ENCODE assay signal across 8 cellular contexts in genomic region chr18:9612989-9613388, GRCh38. TPM values are rescaled to one million over a fixed set of nuclear protein-coding genes. Genes with fewer than 3 reads are reported as not detected.
DNase-seq lines count a peak whose midpoint lies in the region; ATAC-seq, FAIRE-seq and TF ChIP-seq lines count a peak whose summit lies in the region.

No MANE protein-coding gene starts in this region.

- RAD21 ChIA-PET in GM12878 (lab: Charles Lee; ENCODE audit: unreplicated experiment): interaction anchor here (1.0 kb wide), 1 partner anchor 18 kb away, joined by 3 read pairs; no protein-coding TSS in a partner anchor

- no peaks in the 10 kb centered on the region for H3K9me3 Mint-ChIP-seq in mesothelial cell of epicardium

- intact Hi-C loops in GM12878 (cut with micrococcal nuclease; ENCODE audit: unreplicated experiment): loop anchor here (1.0 to 10.0 kb wide), 4 partner anchors 60 to 158 kb away; partner anchors contain the start of genes RAB31 and RALBP1

- H4K20me1 ChIP-seq in GM12878 (ENCODE audit: control insufficient read depth, insufficient read depth): 0 out of 2 replicates have a peak, but pooled peaks cover 3% of the 10 kb centered on the region

- FAIRE-seq in GM12878 (lab: Jason Lieb, UNC): no peak

- no peak for TF ChIP-seq RAD21 in GM12878 (IDR thresholded peaks at IDR 0.05; ENCODE audit: insufficient read depth, low read depth, low read length)

- TF ChIP-seq POLR2A in GM12878 (IDR thresholded peaks at IDR 0.05; ENCODE audit: low read depth, low read length): no peak

- H3K79me2 ChIP-seq in ACC112 (ENCODE audit: control insufficient read depth, insufficient read depth, low read length, unreplicated experiment): peaks cover 77% of the 10 kb centered on the region
- H3K79me2 ChIP-seq in GM12878 (ENCODE audit: control insufficient read depth, insufficient read depth, low read length): peaks cover 32% of the 10 kb centered on the region

- no peak for TF ChIP-seq EP300 in GM12878 (IDR thresholded peaks at IDR 0.05; ENCODE audit: borderline replicate concordance in 1 of 2, control insufficient read depth in 1 of 2, low read depth in 2 of 2, low read length in 2 of 2)

- peak overlapping the region; percentile 98 for H3K27ac Mint-ChIP-seq in mesothelial cell of epicardium

- CTCF ChIA-PET in GM12878 (lab: Yijun Ruan, JAX): interaction anchor here (0.6 to 2.1 kb wide), 8 partner anchors 12 to 265 kb away, joined by 3 to 6 read pairs (median 4); no protein-coding TSS in a partner anchor

- 9% methylated on average over 4 of the region's 4 CpGs for WGBS in GM12878 (ENCODE audit: insufficient coverage, insufficient replicate concordance, low lambda C conversion rate, missing lambda C conversion rate)

- H2AFZ ChIP-seq in ACC112 (ENCODE audit: low read length, unreplicated experiment): no peak overlapping the region
- no peak overlapping the region for H2AFZ ChIP-seq in GM12878 (ENCODE audit: control insufficient read depth, low read depth, low read length)

- TF ChIP-seq CTCF in GM12878 (IDR thresholded peaks at IDR 0.05 in 2 of 3, conservative IDR thresholded peaks at IDR 0.05 in 1 of 3; ENCODE audit: control insufficient read depth in 2 of 3, extremely low read depth in 1 of 3, insufficient read depth in 1 of 3, low read depth in 3 of 3, low read length in 3 of 3) (no peak), mesothelial cell of epicardium (IDR thresholded peaks at IDR 0.05; ENCODE audit: unreplicated experiment) (no peak)

- H3K4me1 ChIP-seq in ACC112 (ENCODE audit: control insufficient read depth, insufficient read depth, low read length, unreplicated experiment) (peaks cover 64% of the 10 kb centered on the region), GM12878 (ENCODE audit: control insufficient read depth, insufficient read depth, low read length) (peaks cover 17% of the 10 kb centered on the region)

- BruUV-seq in GM12878 (replicated peaks; lab: Mats Ljungman, UMichigan): no TSS peak

- POLR2A ChIA-PET in GM12878 (lab: Charles Lee): no interaction called here

- peak overlapping the region; percentile 69 for H3K4me2 ChIP-seq in GM12878 (ENCODE audit: control insufficient read depth, insufficient read depth)

- peaks cover 46% of the 10 kb centered on the region for H3K4me1 Mint-ChIP-seq in mesothelial cell of epicardium

- peak overlapping the region; percentile 97 for H3K4me3 ChIP-seq in ACC112 (ENCODE audit: low read depth, low read length)
- peak overlapping the region; percentile 97 for H3K4me3 ChIP-seq in GM12878

- no peaks in the 10 kb centered on the region for H3K27me3 ChIP-seq in ACC112 (ENCODE audit: insufficient read depth, low read length)
- no peaks in the 10 kb centered on the region for H3K27me3 ChIP-seq in GM12878 (replicated peaks in 1 of 2; ENCODE audit: control insufficient read depth in 2 of 2, insufficient read depth in 2 of 2, low read length in 1 of 2)

- H3K9ac ChIP-seq in GM12878 (ENCODE audit: control insufficient read depth, insufficient read depth, low read length): peak overlapping the region; percentile 82; the same call in 1 of the 2 replicates

- DNase-seq in GM12878 (ENCODE audit: low read depth, low spot score) (no peak), mesothelial cell of epicardium (ENCODE audit: low spot score in 2 of 2, unreplicated experiment in 2 of 2) (no peak), NCI-H2227 (lab: John Stamatoyannopoulos, UW; ENCODE audit: unreplicated experiment) (no peak), dermis blood vessel endothelial cell (no peak), D341Med (ENCODE audit: low spot score) (no peak), SKM-1 treated with dmso at 0.1 percent for 144 hours (lab: John Stamatoyannopoulos, UW; ENCODE audit: unreplicated experiment) (no peak)

- in situ Hi-C loops in GM12878 (cut with MboI): loop anchor here (25.0 kb wide), 1 partner anchor 299 kb away; the partner anchor contains the start of gene VAPA

- peaks cover 11% of the 10 kb centered on the region; the same call in 1 of the 2 replicates for H3K36me3 ChIP-seq in ACC112 (ENCODE audit: insufficient read depth, low read length)
- no peaks in the 10 kb centered on the region; a peak in 1 of 4 replicates for H3K36me3 ChIP-seq in GM12878 (ENCODE audit: control insufficient read depth in 2 of 2, insufficient read depth in 2 of 2, low read length in 1 of 2)

- H3K36me3 Mint-ChIP-seq in mesothelial cell of epicardium: peaks cover 9% of the 10 kb centered on the region

- H3K27ac ChIP-seq in ACC112 (ENCODE audit: low read depth, low read length) (peak overlapping the region; percentile 90), GM12878 (ENCODE audit: control insufficient read depth, insufficient read depth) (peak overlapping the region; percentile 72; the same call in 1 of the 2 replicates)

- no peaks in the 10 kb centered on the region for H3K9me3 ChIP-seq in GM12878 (replicated peaks; ENCODE audit: control insufficient read depth, insufficient read depth, low read length)

- peak; percentile 30 for ATAC-seq in HG03565 (IDR thresholded peaks at IDR 0.05; ENCODE audit: unreplicated experiment)
- ATAC-seq in GM12878: peak; percentile 17

- no peaks in the 10 kb centered on the region for H3K27me3 Mint-ChIP-seq in mesothelial cell of epicardium (ENCODE audit: low read depth)

- SMC1A ChIA-PET in GM12878 (lab: Charles Lee; ENCODE audit: uncharacterized antibody, unreplicated experiment): no interaction called here

- H3K4me3 Mint-ChIP-seq in mesothelial cell of epicardium: peak overlapping the region; percentile 93

TF ChIP-seq in GM12878, 131 proteins besides CTCF, POLR2A, EP300 and RAD21:
- peak; percentile 36; the same call in 1 of the 2 replicates for TF ChIP-seq JUNB (IDR thresholded peaks at IDR 0.05)
- TF ChIP-seq SMARCA5 (IDR thresholded peaks at IDR 0.05): no peak
- TF ChIP-seq RUNX3 (IDR thresholded peaks at IDR 0.05; ENCODE audit: low read length): peak; percentile 64

RNA-seq across cellular contexts. Expression of gene PPP4R1, which starts 1.4 kb away (rescaled TPM):
- 54.9 and 61.5 TPM in 2 replicates for total RNA-seq in GM12878 (2013; cell fraction: nucleolus; rRNA removed)
- total RNA-seq in GM12878 (2014; rRNA removed): 33.4 and 39.2 TPM in 2 replicates
- 38.0 and 39.1 TPM in 2 replicates for total RNA-seq in GM12878 (2014; rRNA removed; fragmentation: Illumina TruSeq; extraction: Trizol)
- 40.5 and 42.2 TPM in 2 replicates for total RNA-seq in GM12878 (2021)
- polyA plus RNA-seq in GM12878 (2011; ENCODE audit: low read depth): 12.8 TPM
- 24.8 and 26.1 TPM in 2 replicates for polyA plus RNA-seq in GM12878 (2011; rRNA removed)
- 26.9 and 28.1 TPM in 2 replicates for polyA plus RNA-seq in GM12878 (2011; cell fraction: cytosol; rRNA removed)
- 28.0 and 28.4 TPM in 2 replicates for polyA plus RNA-seq in GM12878 (2011; cell fraction: nucleus; rRNA removed)
- polyA plus RNA-seq in GM12878 (2012): 13.1 and 15.1 TPM in 2 replicates
- polyA plus RNA-seq in GM12878 (2014; fragmentation: Illumina TruSeq; extraction: Trizol): 44.4 and 53.6 TPM in 2 replicates
- polyA plus RNA-seq in GM12878 (2014; fragmentation: Nextera tagmentation; extraction: Ambion mirVana): 10 to 100 TPM; 10.9 to 14.1 TPM
- 27.3 and 31.2 TPM in 2 replicates for polyA plus RNA-seq in GM12878 (2014; rRNA removed)
- 10 to 100 TPM; 20.4 to 21.2 TPM for polyA plus RNA-seq in GM12878 (2016; fragmentation: Nextera tagmentation; extraction: Ambion mirVana)
- polyA minus RNA-seq in GM12878 (2011; rRNA and poly(A)+ RNA removed): 40.3 and 66.2 TPM in 2 replicates
- polyA minus RNA-seq in GM12878 (2011; cell fraction: cytosol; rRNA and poly(A)+ RNA removed): 10.7 and 17.4 TPM in 2 replicates
- polyA minus RNA-seq in GM12878 (2011; cell fraction: nucleus; rRNA and poly(A)+ RNA removed): 18.3 and 32.8 TPM in 2 replicates
- total RNA-seq in mesothelial cell of epicardium: 112 to 116 TPM (median 115 TPM) in 3 replicates
- 180 and 193 TPM in 2 replicates for total RNA-seq in dermis blood vessel endothelial cell
